In the genomic region with DNA sequence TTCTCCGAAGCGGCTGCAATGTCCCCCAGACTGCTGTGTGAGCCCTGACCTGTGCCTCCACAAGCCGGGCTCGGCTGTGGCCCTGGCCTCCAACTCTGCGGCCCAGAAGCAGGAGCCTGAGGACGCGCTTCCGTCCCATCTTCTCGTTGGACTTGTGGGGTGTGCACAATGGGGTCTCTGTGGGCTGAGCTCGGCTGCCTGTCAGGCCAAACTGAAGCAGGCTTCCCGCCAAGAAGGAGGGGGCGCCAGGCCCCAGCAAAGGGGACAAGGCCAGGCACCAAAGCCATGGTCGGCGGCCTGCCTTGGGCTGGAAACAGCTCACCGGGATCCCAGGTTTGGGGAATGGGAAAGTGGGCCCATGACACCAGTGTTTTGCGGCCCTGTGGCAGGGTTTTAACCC, we compare ENCODE assay signal across 14 cellular contexts. TPM values are rescaled to one million over a fixed set of nuclear protein-coding genes. Genes with fewer than 3 reads are reported as not detected.
DNase-seq lines count a peak whose midpoint lies in the region; ATAC-seq and TF ChIP-seq lines count a peak whose summit lies in the region.
"Had no signal": no experiment of that assay in that cellular context is flagged by ENCODE, and none has a peak within 500 bp of the region (broad histone marks: within the 10 kb centered on the region; RNA-seq: fewer than 3 reads in every experiment).

No MANE protein-coding gene starts in this region.

- no peaks in the 10 kb centered on the region for H3K27me3 ChIP-seq in right atrium auricular region
- no peaks in the 10 kb centered on the region for H3K27me3 ChIP-seq in uterus
- H3K27me3 ChIP-seq: hepatocyte had no signal

- DNase-seq in right atrium auricular region (ENCODE audit: low spot score) (no peak), Right ventricle myocardium superior (no peak), neural crest cell (ENCODE audit: low read depth, low spot score) (no peak), uterus (no peak), NCI-H1694 (lab: John Stamatoyannopoulos, UW) (no peak), EL (no peak)
- DNase-seq: activated CD8-positive, alpha-beta memory T cell treated with anti-CD3 and anti-CD28 coated beads, Interleukin-2, amount 50 U/mL, for 4 hours; AML-193; GM23248; mammary epithelial cell; NCI-H1930 had no signal

- peak overlapping the region; percentile 96 for H3K4me3 Mint-ChIP-seq in neural crest cell

- H3K36me3 ChIP-seq in right atrium auricular region = no peaks in the 10 kb centered on the region
- H3K36me3 ChIP-seq in uterus = no peaks in the 10 kb centered on the region

- no peaks in the 10 kb centered on the region for H3K27me3 Mint-ChIP-seq in neural crest cell (ENCODE audit: low read depth)

- TF ChIP-seq POLR2A in uterus (IDR thresholded peaks at IDR 0.05) = no peak

- peaks cover 41% of the 10 kb centered on the region for H3K4me1 Mint-ChIP-seq in neural crest cell

- no peaks in the 10 kb centered on the region for H3K9me3 Mint-ChIP-seq in neural crest cell

- H3K4me3 ChIP-seq in right atrium auricular region (peak overlapping the region in 1 of 2 donors; percentile 6), uterus (no peak overlapping the region)
- H3K4me3 ChIP-seq: GM23248, hepatocyte had no signal

- intact Hi-C loops in Right ventricle myocardium superior (cut with DNase I) = no loop called here
- intact Hi-C loops in uterus (cut with DNase I; ENCODE audit: low total_unique reads) = loop anchor here (10.0 kb wide), 1 partner anchor 57 kb away; a partner anchor contains a TSS

- H3K36me3 Mint-ChIP-seq in neural crest cell (ENCODE audit: low read depth) = no peaks in the 10 kb centered on the region

- H3K4me1 ChIP-seq in right atrium auricular region (peaks cover 0 to 84% of the 10 kb centered on the region in 2 donors), uterus (peaks cover 0 to 12% of the 10 kb centered on the region in 2 donors)

- peak overlapping the region; percentile 94 for H3K27ac Mint-ChIP-seq in neural crest cell (ENCODE audit: unreplicated experiment)

- H3K9me3 ChIP-seq in right atrium auricular region = no peaks in the 10 kb centered on the region
- H3K9me3 ChIP-seq in uterus = no peaks in the 10 kb centered on the region

- H3K27ac ChIP-seq in right atrium auricular region (peak overlapping the region; percentile 71 to 74), cingulate gyrus (ENCODE audit: low read depth, low read length) (peak overlapping the region; percentile 85), uterus (peak overlapping the region; percentile 75 to 86)
- H3K27ac ChIP-seq: GM23248, hepatocyte had no signal

- TF ChIP-seq CTCF in right atrium auricular region (IDR thresholded peaks at IDR 0.05) (no peak), neural crest cell (conservative IDR thresholded peaks at IDR 0.05) (no peak), uterus (IDR thresholded peaks at IDR 0.05) (no peak)

- ATAC-seq in Right ventricle myocardium superior (ENCODE audit: poor library complexity) = no peak
- no peak for ATAC-seq in GM18868 (IDR thresholded peaks at IDR 0.05; ENCODE audit: unreplicated experiment)

RNA-seq across cellular contexts. Expression of a gene that starts 4.1 kb away (rescaled TPM):
- total RNA-seq in right atrium auricular region (10 to 100 TPM; 14.2 to 39.7 TPM), Right ventricle myocardium superior (16.8 TPM), neural crest cell (99.0 and 99.7 TPM in 2 replicates), uterus (100 to 1,000 TPM in 1 of 4 donors, 10 to 100 TPM in 3; 19.7 to 109 (median 35.6) TPM)

RNA-seq across cellular contexts. Expression of a gene that starts 58.9 kb away (rescaled TPM):
- total RNA-seq in right atrium auricular region = 10 to 100 TPM; 32.6 to 41.6 TPM
- total RNA-seq in Right ventricle myocardium superior = 21.4 TPM
- total RNA-seq in neural crest cell = 77.2 and 79.4 TPM in 2 replicates
- total RNA-seq in uterus = 10 to 100 TPM; 18.8 to 73.2 (median 35.1) TPM
